Comparison of ENCODE assay signal across 16 cellular contexts in genomic region chr3:126058666-126059065, GRCh38.
"Had no signal": no experiment of that assay in that cellular context is flagged by ENCODE, and none has a peak within 500 bp of the region (broad histone marks: within the 10 kb centered on the region; RNA-seq: fewer than 3 reads in every experiment).

No MANE protein-coding gene starts in this region.

- DNase-seq: activated CD4-positive, alpha-beta T cell treated with anti-CD3 and anti-CD28 coated beads, Interleukin-2, amount 10 ng/mL, durations not matched to agents 7 days and 5 days; activated CD8-positive, alpha-beta memory T cell treated with anti-CD3 and anti-CD28 coated beads, Interleukin-2, amount 50 U/mL, for 48 hours; activated gamma-delta T cell; activated T-cell treated with anti-CD3 and anti-CD28 coated beads, Interleukin-2, amount 50 U/mL, for 72 hours; amniotic stem cell; central memory CD4-positive, alpha-beta T cell; effector CD4-positive, alpha-beta T cell; kidney glomerular epithelial cell; stimulated activated CD4-positive, alpha-beta T cell treated with anti-CD3 and anti-CD28 coated beads, Interleukin-4, amount 100 ng/mL, for 24 hours; stimulated activated naive CD4-positive, alpha-beta T cell had no signal

- H3K36me3 ChIP-seq: vagina had no signal

- ATAC-seq: activated naive CD4-positive, alpha-beta T cell treated with anti-CD3 and anti-CD28 coated beads, Interleukin-2, amount 50 U/mL, for 72 hours; activated T-cell treated with anti-CD3 and anti-CD28 coated beads, Interleukin-2, amount 50 U/mL, for 72 hours; foreskin keratinocyte had no signal

- H2AFZ ChIP-seq: parathyroid adenoma had no signal

- H3K27me3 ChIP-seq: foreskin keratinocyte, tibial nerve, vagina had no signal

- H3K9ac ChIP-seq: parathyroid adenoma had no signal

- H3K79me2 ChIP-seq: parathyroid adenoma had no signal

- H3K4me3 Mint-ChIP-seq: activated CD4-positive, alpha-beta T cell treated with anti-CD3 and anti-CD28 coated beads, Interleukin-2, amount 10 ng/mL, durations not matched to agents 7 days and 5 days; activated T-cell treated with anti-CD3 and anti-CD28 coated beads, Interleukin-2, amount 50 U/mL, for 72 hours had no signal

- H3K36me3 Mint-ChIP-seq: activated naive CD4-positive, alpha-beta T cell treated with anti-CD3 and anti-CD28 coated beads, Interleukin-2, amount 50 U/mL, for 72 hours had no signal

- H3K27ac ChIP-seq: coronary artery, foreskin keratinocyte, parathyroid adenoma, tibial nerve, vagina had no signal

- H3K4me1 ChIP-seq: parathyroid adenoma had no signal

- H3K4me3 ChIP-seq: coronary artery, tibial nerve, vagina had no signal

- H3K27me3 Mint-ChIP-seq: activated CD4-positive, alpha-beta T cell treated with anti-CD3 and anti-CD28 coated beads, Interleukin-2, amount 10 ng/mL, durations not matched to agents 7 days and 5 days had no signal

- H3K9me3 ChIP-seq: tibial nerve, vagina had no signal

- H3K9me3 Mint-ChIP-seq: activated CD4-positive, alpha-beta T cell treated with anti-CD3 and anti-CD28 coated beads, Interleukin-2, amount 10 ng/mL, durations not matched to agents 7 days and 5 days; activated naive CD4-positive, alpha-beta T cell treated with anti-CD3 and anti-CD28 coated beads, Interleukin-2, amount 50 U/mL, for 72 hours; activated T-cell treated with anti-CD3 and anti-CD28 coated beads, Interleukin-2, amount 50 U/mL, for 72 hours had no signal

- H3K27ac Mint-ChIP-seq: activated CD4-positive, alpha-beta T cell treated with anti-CD3 and anti-CD28 coated beads, Interleukin-2, amount 10 ng/mL, durations not matched to agents 7 days and 5 days; activated naive CD4-positive, alpha-beta T cell treated with anti-CD3 and anti-CD28 coated beads, Interleukin-2, amount 50 U/mL, for 72 hours; activated T-cell treated with anti-CD3 and anti-CD28 coated beads, Interleukin-2, amount 50 U/mL, for 72 hours had no signal
